ENCODE assay signal across 6 cellular contexts in genomic region chr6:76326866-76327265, GRCh38.
"Had no signal": no experiment of that assay in that cellular context is flagged by ENCODE, and none has a peak within 500 bp of the region (broad histone marks: within the 10 kb centered on the region; RNA-seq: fewer than 3 reads in every experiment).

No MANE protein-coding gene starts in this region.

- ATAC-seq: K562 had no signal

- DNase-seq: GOT3, H7, HCEC 1CT, IMR-90, KG1 had no signal

- H3K4me3 ChIP-seq: K562 had no signal
